8 cellular contexts compared by ENCODE assay signal in the genomic region with DNA sequence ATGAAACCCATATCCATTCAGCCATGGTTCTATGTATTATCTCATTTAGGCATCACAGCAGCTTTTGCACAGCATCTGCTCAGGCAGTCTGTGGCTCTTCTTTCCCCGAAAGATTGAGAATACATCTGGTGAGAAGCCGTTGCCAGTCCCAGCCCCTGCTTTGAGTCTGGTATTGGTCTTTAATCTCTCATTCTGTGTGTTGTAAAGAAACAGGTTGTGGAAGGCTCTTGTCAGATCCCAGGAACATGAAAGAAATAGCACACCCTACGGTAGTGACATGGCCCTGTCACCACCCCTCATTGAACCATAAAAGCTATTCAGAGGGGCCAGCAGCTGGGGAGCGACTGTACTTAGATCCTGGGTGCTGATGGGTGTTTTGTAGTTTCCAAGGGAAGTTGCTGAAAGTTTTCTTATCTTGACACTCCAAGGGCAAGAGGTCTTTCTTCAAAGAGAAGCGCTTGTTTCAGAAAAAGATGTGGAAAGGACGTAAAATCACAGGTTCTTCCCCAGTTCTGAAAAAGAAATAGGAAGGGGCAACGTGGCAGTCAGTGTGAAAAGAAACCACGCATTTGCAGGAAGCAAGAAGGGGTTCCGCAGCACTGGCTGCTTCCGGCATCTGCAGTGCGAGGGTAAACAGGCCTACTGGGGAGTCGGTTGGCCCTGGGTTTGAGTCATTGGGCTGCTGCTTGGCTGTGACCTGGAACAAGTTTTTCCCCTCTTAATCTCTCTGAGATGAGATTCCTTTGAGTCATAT.
A peak's percentile ranks its signal among the peaks of the same experiment; 100 is the strongest.
DNase-seq lines count a peak whose midpoint lies in the region; ATAC-seq, FAIRE-seq and TF ChIP-seq lines count a peak whose summit lies in the region.

No MANE protein-coding gene starts in this region.

- H3K36me3 ChIP-seq in liver (ENCODE audit: control insufficient read depth in 4 of 4, insufficient read depth in 3 of 4, low read depth in 1 of 4, low read length in 3 of 4): no peaks in the 10 kb centered on the region
- H3K36me3 ChIP-seq in HepG2 (replicated peaks in 1 of 2; ENCODE audit: control insufficient read depth in 1 of 2, insufficient read depth in 2 of 2, low read length in 2 of 2): no peaks in the 10 kb centered on the region; a peak in 1 of 5 replicates
- no peaks in the 10 kb centered on the region for H3K36me3 ChIP-seq in sigmoid colon
- H3K36me3 ChIP-seq in OCI-LY7 (ENCODE audit: insufficient read depth, low read length): no peaks in the 10 kb centered on the region

- H3K4me1 Mint-ChIP-seq in chondrocyte (ENCODE audit: low read depth): peaks cover 24% of the 10 kb centered on the region

- no peak for FAIRE-seq in HepG2 (lab: Jason Lieb, UNC)

- no peak overlapping the region for H3K4me2 ChIP-seq in HepG2 (ENCODE audit: low read depth, low read length)
- H3K4me2 ChIP-seq in OCI-LY7 (ENCODE audit: low read length): no peak overlapping the region

- CTCF ChIA-PET in HepG2 (lab: Yijun Ruan, JAX; ENCODE audit: low intra/inter-chr PET ratio, low total read pairs): no interaction called here
- CTCF ChIA-PET in OCI-LY7 (lab: Charles Lee; ENCODE audit: unreplicated experiment): no interaction called here

- H3K27ac Mint-ChIP-seq in chondrocyte (ENCODE audit: unreplicated experiment): no peak overlapping the region

- BruUV-seq in HepG2 (replicated peaks; lab: Mats Ljungman, UMichigan) (no TSS peak), OCI-LY7 (replicated peaks; lab: Mats Ljungman, UMichigan) (no TSS peak)

- peak overlapping the region; percentile 37 to 62 for H3K27ac ChIP-seq in liver (ENCODE audit: low read depth in 1 of 2, low read length in 2 of 2)
- no peak overlapping the region for H3K27ac ChIP-seq in HepG2 (ENCODE audit: extremely low read length, insufficient read depth, low read length)
- H3K27ac ChIP-seq in sigmoid colon: peak overlapping the region; percentile 80 to 90 (median 85)
- H3K27ac ChIP-seq in OCI-LY7 (ENCODE audit: low read depth, low read length, poor library complexity, severe bottlenecking): no peak overlapping the region

- intact Hi-C loops in HepG2 (cut with micrococcal nuclease; ENCODE audit: unreplicated experiment) (no loop called here), sigmoid colon (cut with DNase I) (no loop called here), OCI-LY7 (cut with micrococcal nuclease; ENCODE audit: unreplicated experiment) (no loop called here)

- no peaks in the 10 kb centered on the region for H3K9me3 ChIP-seq in liver (ENCODE audit: control insufficient read depth in 4 of 4, low read length in 3 of 4)
- peaks cover 9% of the 10 kb centered on the region; the same call in 1 of the 2 replicates for H3K9me3 ChIP-seq in HepG2 (ENCODE audit: low read length)
- no peaks in the 10 kb centered on the region for H3K9me3 ChIP-seq in sigmoid colon
- H3K9me3 ChIP-seq in OCI-LY7 (ENCODE audit: low read length): no peaks in the 10 kb centered on the region

- TF ChIP-seq RAD21 in liver (IDR thresholded peaks at IDR 0.05) (no peak), HepG2 (CRISPR knock-in tag; IDR thresholded peaks at IDR 0.05) (no peak)

- WGBS in liver: 76% methylated on average over 12 of the region's 12 CpGs
- WGBS in HepG2 (ENCODE audit: low lambda C conversion rate): 98% methylated on average over 12 of the region's 12 CpGs
- 34 to 73% methylated on average over 12 of the region's 12 CpGs for WGBS in sigmoid colon, 2 donors

- no peaks in the 10 kb centered on the region for H3K9me3 Mint-ChIP-seq in chondrocyte (ENCODE audit: low read depth)

- TF ChIP-seq EP300 in HepG2 (IDR thresholded peaks at IDR 0.05; ENCODE audit: low read depth in 2 of 2, low read length in 2 of 2) (no peak), HepG2 (CRISPR knock-in tag; IDR thresholded peaks at IDR 0.05; ENCODE audit: borderline replicate concordance) (no peak), sigmoid colon (IDR thresholded peaks at IDR 0.05) (no peak)

- no peak overlapping the region for H3K9ac ChIP-seq in liver (ENCODE audit: low read depth in 1 of 2, low read length in 2 of 2)
- H3K9ac ChIP-seq in HepG2 (ENCODE audit: insufficient read depth, low read depth, low read length): no peak overlapping the region

- POLR2A ChIA-PET in HepG2 (lab: Yijun Ruan, JAX): no interaction called here
- POLR2A ChIA-PET in OCI-LY7 (lab: Charles Lee): interaction anchor here (0.5 to 0.8 kb wide), 2 partner anchors 134 to 166 kb away, joined by 4 to 5 read pairs; no protein-coding TSS in a partner anchor

- H3K9me2 ChIP-seq in OCI-LY7 (ENCODE audit: insufficient read depth, low read length): no peaks in the 10 kb centered on the region

- TF ChIP-seq POLR2A in HepG2 (IDR thresholded peaks at IDR 0.05; ENCODE audit: insufficient read depth in 1 of 2, low read depth in 2 of 2, low read length in 2 of 2) (no peak), sigmoid colon (IDR thresholded peaks at IDR 0.05) (no peak)

- H3K4me3 ChIP-seq in liver (ENCODE audit: low read depth in 1 of 3, low read length in 3 of 3) (no peak overlapping the region), HepG2 (replicated peaks in 1 of 3; ENCODE audit: insufficient read depth in 1 of 3, low read depth in 2 of 3, low read length in 3 of 3) (no peak overlapping the region), sigmoid colon (no peak overlapping the region), OCI-LY7 (ENCODE audit: low read depth, low read length, poor library complexity, severe bottlenecking) (no peak overlapping the region)

- H3K4me3 Mint-ChIP-seq in chondrocyte (ENCODE audit: unreplicated experiment): no peak overlapping the region

- no peaks in the 10 kb centered on the region for H3K79me2 ChIP-seq in HepG2 (ENCODE audit: insufficient read depth, low read length)
- no peaks in the 10 kb centered on the region for H3K79me2 ChIP-seq in OCI-LY7 (ENCODE audit: insufficient read depth, low read depth, low read length)

- ATAC-seq in HepG2: no peak

- peaks cover 28 to 49% (median 37%) of the 10 kb centered on the region in 4 donors for H3K4me1 ChIP-seq in liver (ENCODE audit: control insufficient read depth in 4 of 4, insufficient read depth in 4 of 4, low read length in 3 of 4)
- peaks cover 52% of the 10 kb centered on the region for H3K4me1 ChIP-seq in HepG2 (ENCODE audit: insufficient read depth, low read length)
- peaks cover 0 to 81% (median 72%) of the 10 kb centered on the region in 4 donors for H3K4me1 ChIP-seq in sigmoid colon
- no peaks in the 10 kb centered on the region for H3K4me1 ChIP-seq in OCI-LY7 (ENCODE audit: insufficient read depth, low read length, poor library complexity, severe bottlenecking)

- no peaks in the 10 kb centered on the region for H3K27me3 Mint-ChIP-seq in chondrocyte (ENCODE audit: low read depth)

- H3K27me3 ChIP-seq in liver (ENCODE audit: control insufficient read depth in 4 of 4, insufficient read depth in 4 of 4, low read length in 3 of 4) (no peaks in the 10 kb centered on the region), HepG2 (ENCODE audit: control insufficient read depth in 1 of 2, insufficient read depth in 2 of 2, low read length in 2 of 2) (no peaks in the 10 kb centered on the region), sigmoid colon (no peaks in the 10 kb centered on the region)

- no peak overlapping the region for H2AFZ ChIP-seq in HepG2 (ENCODE audit: low read length)
- no peak overlapping the region for H2AFZ ChIP-seq in OCI-LY7 (ENCODE audit: low read length)

- no peak for DNase-seq in HepG2 (ENCODE audit: low spot score)
- peak; percentile 60 for DNase-seq in activated naive CD8-positive, alpha-beta T cell treated with anti-CD3 and anti-CD28 coated beads, Interleukin-2, amount 50 U/mL, for 16 hours (ENCODE audit: low read depth, low spot score)
- DNase-seq in sigmoid colon: no peak
- no peak for DNase-seq in amniotic stem cell (lab: John Stamatoyannopoulos, UW)
- no peak for DNase-seq in NCI-H1105 treated with DMSO at 0.1 percent for 48 hours (lab: John Stamatoyannopoulos, UW)
- no peak for DNase-seq in chondrocyte (ENCODE audit: low spot score)
- DNase-seq in OCI-LY7 (ENCODE audit: low spot score): no peak

- in situ Hi-C loops in HepG2 (cut with HindIII; ENCODE audit: extremely low pct_ligation_motif_present, low pct_unique_long_range_greater_than_20kb): no loop called here

- peaks cover 18% of the 10 kb centered on the region for H3K36me3 Mint-ChIP-seq in chondrocyte (ENCODE audit: low read depth)

- no peaks in the 10 kb centered on the region for H4K20me1 ChIP-seq in HepG2 (ENCODE audit: insufficient read depth, low read length)
- H4K20me1 ChIP-seq in OCI-LY7 (ENCODE audit: insufficient read depth, low read length): no peaks in the 10 kb centered on the region

- TF ChIP-seq CTCF in liver (IDR thresholded peaks at IDR 0.05; ENCODE audit: low read depth, low read length, missing input control) (no peak), HepG2 (CRISPR knock-in tag; IDR thresholded peaks at IDR 0.05) (no peak), sigmoid colon (IDR thresholded peaks at IDR 0.05) (no peak), chondrocyte (IDR thresholded peaks at IDR 0.05) (no peak), OCI-LY7 (conservative IDR thresholded peaks at IDR 0.05; ENCODE audit: low read length) (no peak)

TF ChIP-seq in liver, 16 proteins besides CTCF, POLR2A, EP300 and RAD21 (continues in another document):
- no peak for TF ChIP-seq SP1 (IDR thresholded peaks at IDR 0.05)
- TF ChIP-seq GABPA (IDR thresholded peaks at IDR 0.05 in 1 of 2, conservative IDR thresholded peaks at IDR 0.05 in 1 of 2): no peak
- TF ChIP-seq JUND (IDR thresholded peaks at IDR 0.05): no peak

TF ChIP-seq in HepG2, 621 proteins besides CTCF, POLR2A, EP300 and RAD21:
- TF ChIP-seq KDM5A (IDR thresholded peaks at IDR 0.05; ENCODE audit: borderline replicate concordance, low read length) (no peak), ZNF350 (CRISPR knock-in tag; IDR thresholded peaks at IDR 0.05; ENCODE audit: borderline replicate concordance, low read depth) (no peak), ZNF550 (CRISPR knock-in tag; IDR thresholded peaks at IDR 0.05; ENCODE audit: borderline replicate concordance) (no peak), U2AF2 (IDR thresholded peaks at IDR 0.05; ENCODE audit: low read depth, low read length) (no peak), ZNF549 (CRISPR knock-in tag; IDR thresholded peaks at IDR 0.05) (no peak)
TF ChIP-seq in HepG2: peak in this region for 0.

Comparison
In these comparisons a context has a peak if more than half of its experiments do, and no peak if none do; other contexts are left out.
1. H3K27ac ChIP-seq: peak in liver (2 of 2) and sigmoid colon (4 of 4); none in HepG2 (single experiment) and OCI-LY7 (single experiment).